ENCODE assay signal across 9 cellular contexts in the genomic region with DNA sequence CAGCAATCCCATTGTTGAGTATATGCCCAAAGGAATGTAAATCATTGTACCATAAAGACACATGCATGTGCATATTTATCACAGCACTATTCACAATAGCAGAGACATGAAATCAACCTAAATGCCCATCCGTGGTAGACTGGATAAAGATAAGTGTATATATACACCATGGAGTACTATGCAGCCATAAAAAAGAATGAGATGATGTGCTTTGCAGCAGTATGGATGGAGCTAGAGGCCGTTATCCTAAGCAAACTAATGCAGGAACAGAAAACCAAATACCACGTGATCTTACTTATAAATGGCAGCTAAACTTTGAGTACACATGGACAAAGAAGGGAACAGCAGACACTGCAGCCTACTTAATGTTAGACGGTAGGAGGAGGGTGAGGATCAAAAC. TPM values are rescaled to one million over a fixed set of nuclear protein-coding genes. Genes with fewer than 3 reads are reported as not detected.
"Had no signal": no experiment of that assay in that cellular context is flagged by ENCODE, and none has a peak within 500 bp of the region (broad histone marks: within the 10 kb centered on the region; RNA-seq: fewer than 3 reads in every experiment).

No MANE protein-coding gene starts in this region.

- H3K9ac ChIP-seq: KMS-11 had no signal

- FAIRE-seq: HTR-8/SVneo had no signal

- H3K27ac ChIP-seq: HL-60, KMS-11 had no signal

- H3K4me2 ChIP-seq: KMS-11 had no signal

- DNase-seq: IMR-90, Karpas-422, KBM-7, KG1 had no signal

RNA-seq across cellular contexts. Expression of a gene that starts 18.4 kb away (rescaled TPM):
- total RNA-seq: HT1080 had no signal
- polyA plus RNA-seq: IgD-negative memory B cell had no signal
